ENCODE assay signal across 8 cellular contexts in the genomic region with DNA sequence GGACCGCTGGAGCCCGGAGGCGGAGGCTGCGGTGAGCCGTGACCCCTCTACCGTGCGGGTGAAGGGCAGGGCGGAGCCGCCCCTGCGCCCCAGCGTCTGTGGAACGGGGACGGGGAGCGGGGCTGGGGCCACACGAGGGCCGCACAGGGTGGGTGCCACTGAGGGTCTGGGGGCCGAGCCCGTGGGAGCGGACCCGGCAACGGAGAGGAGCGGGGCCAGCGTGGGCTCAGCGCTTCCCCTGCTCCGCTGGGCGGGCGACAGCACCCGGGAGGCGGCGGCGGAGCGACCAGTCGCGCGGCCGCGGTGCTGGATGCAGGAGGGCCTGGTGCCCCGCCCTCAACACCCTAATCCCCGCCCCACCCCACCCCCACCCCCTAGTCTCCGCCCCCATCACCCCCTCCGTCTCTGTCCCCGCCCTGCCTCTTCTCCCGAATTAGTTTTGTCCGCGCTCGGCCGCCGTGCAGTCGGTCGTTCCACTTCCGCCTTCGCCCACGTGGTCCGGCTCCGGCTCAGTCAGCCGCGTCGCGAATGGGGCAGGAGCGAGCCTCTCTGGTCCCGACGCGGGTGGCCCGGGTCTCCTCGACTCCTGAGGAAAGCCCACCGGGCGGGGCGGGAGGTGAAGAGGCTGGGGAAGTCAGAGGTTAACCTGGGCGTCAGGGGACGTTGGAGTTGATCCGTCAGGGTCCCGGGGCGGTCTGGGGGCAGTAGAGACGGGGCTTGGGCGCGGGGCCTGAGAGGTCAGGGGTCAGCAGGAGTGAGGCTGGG. TPM values are rescaled to one million over a fixed set of nuclear protein-coding genes. Genes with fewer than 3 reads are reported as not detected.
DNase-seq lines count a peak whose midpoint lies in the region; ATAC-seq and TF ChIP-seq lines count a peak whose summit lies in the region.

TSS of gene PUS1 (plus strand) at position 512 of the 765 bp plus-strand sequence. CDS start 447 bp downstream, outside the sequence.

- H3K4me3 ChIP-seq in right lobe of liver = peak within 1 kb of the TSS; percentile 80 to 87 (median 85)

- TF ChIP-seq CTCF in C4-2B (conservative IDR thresholded peaks at IDR 0.05) = no peak
- no peak for TF ChIP-seq CTCF in right lobe of liver (IDR thresholded peaks at IDR 0.05)

- TF ChIP-seq POLR2A in right lobe of liver (IDR thresholded peaks at IDR 0.05) = peak; percentile 51

- WGBS in right lobe of liver (ENCODE audit: insufficient coverage, low coverage, low lambda C conversion rate, missing lambda C conversion rate) = 0% methylated on average over 42 of the region's 76 CpGs

- ATAC-seq in GM19395 (IDR thresholded peaks at IDR 0.05; ENCODE audit: unreplicated experiment) (peak; percentile 61), HG03558 (IDR thresholded peaks at IDR 0.05; ENCODE audit: extremely low read depth, unreplicated experiment) (peak; percentile 57), right lobe of liver (peak; percentile 90 to 97 (median 94))

- H3K36me3 ChIP-seq in right lobe of liver = peaks cover 0 to 21% (median 11%) of the 10 kb centered on the region in 4 donors

- peak; percentile 98 for DNase-seq in NCI-H82 (lab: John Stamatoyannopoulos, UW)
- DNase-seq in activated CD4-positive, alpha-beta T cell treated with anti-CD3 and anti-CD28 coated beads, Interleukin-2, amount 50 U/mL, for 48 hours = peak; percentile 92 to 93
- DNase-seq in dermis microvascular lymphatic vessel endothelial cell (ENCODE audit: low read depth in 2 of 2) = peak; percentile 88 to 96
- peak; percentile 94 to 96 (median 96) for DNase-seq in right lobe of liver
- DNase-seq in stimulated activated CD4-positive, alpha-beta T cell treated with anti-CD3 and anti-CD28 coated beads, Interleukin-4, amount 100 ng/mL, for 24 hours = peak; percentile 94

- H3K27me3 ChIP-seq in right lobe of liver = no peaks in the 10 kb centered on the region

- H3K9me3 ChIP-seq in right lobe of liver = no peaks in the 10 kb centered on the region

- intact Hi-C loops in right lobe of liver (cut with DNase I) = no loop called here

- peak within 1 kb of the TSS; percentile 86 for H3K27ac ChIP-seq in C4-2B
- H3K27ac ChIP-seq in right lobe of liver = peak within 1 kb of the TSS; percentile 62 to 80 (median 76)

- H3K4me1 ChIP-seq in right lobe of liver = peaks cover 0 to 8% (median 0%) of the 10 kb centered on the region in 4 donors

RNA-seq across cellular contexts. Expression of gene PUS1, which starts in this region (rescaled TPM):
- total RNA-seq in dermis microvascular lymphatic vessel endothelial cell = 7.6 and 10.2 TPM in 2 replicates
- total RNA-seq in right lobe of liver = 10 to 100 TPM; 14.7 to 23.1 (median 17.7) TPM

Comparison
In these comparisons a context has a peak if more than half of its experiments do, and no peak if none do; other contexts are left out.
1. Peak in every context shown above with its lines: DNase-seq, ATAC-seq, H3K4me3 ChIP-seq and H3K27ac ChIP-seq.